In the genomic region with DNA sequence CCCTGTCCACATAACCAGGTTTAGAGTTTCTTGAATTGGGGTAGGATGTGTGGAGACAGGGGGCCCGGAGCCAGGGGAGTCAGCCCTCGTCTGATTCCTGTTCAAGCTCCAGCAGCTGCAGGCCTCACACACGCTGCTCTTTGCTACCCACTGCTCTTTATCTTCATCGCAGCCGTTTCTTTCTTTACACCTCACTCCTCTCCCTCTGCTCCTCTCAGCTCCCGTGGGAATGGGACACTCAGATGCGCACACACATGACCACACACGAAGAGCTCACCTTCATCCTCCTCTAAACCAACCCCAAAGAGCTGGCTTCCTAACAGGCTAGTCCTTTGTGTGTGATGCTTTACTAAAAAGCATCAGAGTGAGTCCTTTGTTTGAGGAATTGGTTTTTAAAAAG, we compare ENCODE assay signal across 20 cellular contexts.
"Had no signal": no experiment of that assay in that cellular context is flagged by ENCODE, and none has a peak within 500 bp of the region (broad histone marks: within the 10 kb centered on the region; RNA-seq: fewer than 3 reads in every experiment).

No MANE protein-coding gene starts in this region.

- H3K4me1 Mint-ChIP-seq: nephron had no signal

- H3K27ac Mint-ChIP-seq: activated naive CD4-positive, alpha-beta T cell treated with anti-CD3 and anti-CD28 coated beads for 36 hours; nephron; stimulated activated naive CD8-positive, alpha-beta T cell treated with anti-CD3 and anti-CD28 coated beads, Interleukin-15, Interleukin-2, amounts not matched to agents 100 ng/mL and 50 ng/mL, for 24 hours had no signal

- ATAC-seq: activated T-cell treated with anti-CD3 and anti-CD28 coated beads, Interleukin-2, amount 50 U/mL, for 4 hours; left lobe of liver; right lobe of liver had no signal

- H3K9me3 Mint-ChIP-seq: activated naive CD4-positive, alpha-beta T cell treated with anti-CD3 and anti-CD28 coated beads for 36 hours; activated T-cell treated with anti-CD3 and anti-CD28 coated beads, Interleukin-2, amount 50 U/mL, for 4 hours had no signal

- H3K4me3 Mint-ChIP-seq: activated naive CD4-positive, alpha-beta T cell treated with anti-CD3 and anti-CD28 coated beads for 36 hours; activated T-cell treated with anti-CD3 and anti-CD28 coated beads, Interleukin-2, amount 50 U/mL, for 4 hours; nephron; stimulated activated naive CD8-positive, alpha-beta T cell treated with anti-CD3 and anti-CD28 coated beads, Interleukin-15, Interleukin-2, amounts not matched to agents 100 ng/mL and 50 ng/mL, for 24 hours had no signal

- DNase-seq: activated CD4-positive, alpha-beta T cell treated with anti-CD3 and anti-CD28 coated beads, Interleukin-2, amount 50 U/mL, for 1 hour; activated CD8-positive, alpha-beta memory T cell treated with anti-CD3 and anti-CD28 coated beads, Interleukin-2, amount 50 U/mL, for 4 hours; activated naive CD4-positive, alpha-beta T cell treated with anti-CD3 and anti-CD28 coated beads for 36 hours; activated T-cell treated with anti-CD3 and anti-CD28 coated beads, Interleukin-2, amount 50 U/mL, for 4 hours; brain microvascular endothelial cell; central memory CD4-positive, alpha-beta T cell; erythroblast; head of caudate nucleus; mammary epithelial cell; midbrain; ovary; right lobe of liver; small intestine; stimulated activated CD4-positive, alpha-beta T cell treated with anti-CD3 and anti-CD28 coated beads, Interleukin-15, amount 100 ng/mL, for 24 hours; stimulated activated CD4-positive, alpha-beta T cell treated with anti-CD3 and anti-CD28 coated beads, Interleukin-2, amount 100 ng/mL, for 48 hours; T1000; trophoblast cell had no signal
